11 cellular contexts compared by ENCODE assay signal in genomic region chr19:58024661-58025060, GRCh38. TPM values are rescaled to one million over a fixed set of nuclear protein-coding genes. Genes with fewer than 3 reads are reported as not detected.
"Had no signal": no experiment of that assay in that cellular context is flagged by ENCODE, and none has a peak within 500 bp of the region (broad histone marks: within the 10 kb centered on the region; RNA-seq: fewer than 3 reads in every experiment).

No MANE protein-coding gene starts in this region.

- DNase-seq: GM23248, GOT3, H7, HFFc6, IMR-90, KG1 had no signal

- ATAC-seq: HCT116, K562 had no signal

- H3K27ac ChIP-seq: GM23248 had no signal

- H3K4me1 ChIP-seq: HAP-1 had no signal

- H3K9me3 ChIP-seq: HAP-1 had no signal

- H3K36me3 ChIP-seq: HAP-1 had no signal

- H3K4me3 ChIP-seq: GM23248, HAP-1, K562 had no signal

RNA-seq across cellular contexts. Expression of gene ZSCAN1, which starts 9.2 kb away (rescaled TPM):
- total RNA-seq: GM23248, H4, H7, HFFc6, HT-29, IMR-90, K562 had no signal
- polyA plus RNA-seq: IMR-90, K562 had no signal

RNA-seq across cellular contexts. Expression of gene ZNF606, which starts 22.0 kb away (rescaled TPM):
- total RNA-seq: HT-29 had no signal

RNA-seq across cellular contexts. Expression of gene ZNF135, which starts 34.4 kb away (rescaled TPM):
- total RNA-seq: H4, HT-29, K562 had no signal
- polyA plus RNA-seq: K562 had no signal

RNA-seq across cellular contexts. Expression of gene C19orf18, which starts 50.3 kb away (rescaled TPM):
- total RNA-seq: GM23248, H4, HT-29, IMR-90, K562 had no signal
- polyA plus RNA-seq: K562 had no signal
